Comparison of ENCODE assay signal across 16 cellular contexts in genomic region chr10:110162749-110163148, GRCh38. TPM values are rescaled to one million over a fixed set of nuclear protein-coding genes. Genes with fewer than 3 reads are reported as not detected.
DNase-seq lines count a peak whose midpoint lies in the region; ATAC-seq and TF ChIP-seq lines count a peak whose summit lies in the region.
"Had no signal": no experiment of that assay in that cellular context is flagged by ENCODE, and none has a peak within 500 bp of the region (broad histone marks: within the 10 kb centered on the region; RNA-seq: fewer than 3 reads in every experiment).

No MANE protein-coding gene starts in this region.

- H3K18ac ChIP-seq in mesendoderm (ENCODE audit: low read length): no peak overlapping the region

- intact Hi-C loops in Caco-2 (cut with micrococcal nuclease; ENCODE audit: unreplicated experiment): loop anchor here (1.0 to 2.0 kb wide), 4 partner anchors 18 to 63 kb away; partner anchors contain the start of gene MXI1

- no peak overlapping the region for H2BK15ac ChIP-seq in mesendoderm (replicated peaks; ENCODE audit: low read depth)

- no peaks in the 10 kb centered on the region for H3K27me3 ChIP-seq in Caco-2 (replicated peaks; ENCODE audit: control insufficient read depth, insufficient read depth, low read length)
- peaks cover 6% of the 10 kb centered on the region for H3K27me3 ChIP-seq in mesendoderm (ENCODE audit: insufficient read depth, low read length, poor library complexity)
- H3K27me3 ChIP-seq in BE2C: no peaks in the 10 kb centered on the region

- H2AK5ac ChIP-seq in mesendoderm (ENCODE audit: low read length): no peak overlapping the region

- CTCF ChIA-PET in Caco-2 (lab: Charles Lee): interaction anchor here (0.5 to 0.6 kb wide), 3 partner anchors 15 to 170 kb away, joined by 3 read pairs; no protein-coding TSS in a partner anchor

- H3K27ac Mint-ChIP-seq in Caco-2 (ENCODE audit: unreplicated experiment): peak overlapping the region; percentile 79

- no peak overlapping the region for H3K4ac ChIP-seq in mesendoderm (ENCODE audit: low read depth, low read length)

- peak overlapping the region; percentile 55 for H3K4me3 Mint-ChIP-seq in Caco-2 (ENCODE audit: unreplicated experiment)

- H3K4me2 ChIP-seq in mesendoderm (ENCODE audit: low read length): no peak overlapping the region
- H3K4me2 ChIP-seq: KMS-11 had no signal

- H3K27me3 Mint-ChIP-seq in Caco-2 (ENCODE audit: insufficient read depth, unreplicated experiment): no peaks in the 10 kb centered on the region

- POLR2A ChIA-PET in Caco-2 (lab: Charles Lee): no interaction called here

- H3K4me1 ChIP-seq in Caco-2 (peaks cover 39% of the 10 kb centered on the region), mesendoderm (ENCODE audit: control insufficient read depth, low read depth, low read length) (peaks cover 6% of the 10 kb centered on the region), BE2C (no peaks in the 10 kb centered on the region)
- H3K4me1 ChIP-seq: uterus had no signal

- H3K23ac ChIP-seq in mesendoderm (ENCODE audit: low read length): no peak overlapping the region

- DNase-seq in Caco-2 (peak in 1 of 2 experiments; percentile 34), HT-29 (ENCODE audit: low spot score) (peak; percentile 32), SKM-1 treated with dmso at 0.1 percent for 144 hours (lab: John Stamatoyannopoulos, UW; ENCODE audit: unreplicated experiment) (peak; percentile 31), mesendoderm (no peak), BE2C (no peak), NCI-H2029 (lab: John Stamatoyannopoulos, UW) (no peak)
- DNase-seq: activated CD4-positive, alpha-beta T cell treated with anti-CD3 and anti-CD28 coated beads, Interleukin-2, amount 50 U/mL, for 1 hour; cerebellar nuclear complex; NCI-H187 treated with DMSO at 0.1 percent for 48 hours; NCI-H526; RPMI8226; stimulated activated naive CD4-positive, alpha-beta T cell; uterus had no signal

- H3K36me3 ChIP-seq in Caco-2 (ENCODE audit: control insufficient read depth, insufficient read depth, low read length): no peaks in the 10 kb centered on the region
- H3K36me3 ChIP-seq in mesendoderm (ENCODE audit: control insufficient read depth, insufficient read depth, low read length): no peaks in the 10 kb centered on the region
- no peaks in the 10 kb centered on the region for H3K36me3 ChIP-seq in BE2C
- H3K36me3 ChIP-seq: uterus had no signal

- H3K56ac ChIP-seq in mesendoderm (ENCODE audit: low read length): peak overlapping the region; percentile 65

- WGBS in mesendoderm (ENCODE audit: extremely low coverage, insufficient coverage, low lambda C conversion rate): no CpG with 5 or more reads among the region's 6 CpGs

- BruUV-seq in Caco-2 (replicated peaks; lab: Mats Ljungman, UMichigan): no TSS peak

- H4K5ac ChIP-seq in mesendoderm (ENCODE audit: low read length): no peak overlapping the region

- H3K4me1 Mint-ChIP-seq in Caco-2 (ENCODE audit: low read depth, unreplicated experiment): peaks cover 31% of the 10 kb centered on the region

- H3K9ac ChIP-seq in mesendoderm (ENCODE audit: low read length): no peak overlapping the region
- H3K9ac ChIP-seq: KMS-11 had no signal

- H3K4me3 ChIP-seq in Caco-2 (ENCODE audit: low read depth, low read length): no peak overlapping the region
- H3K4me3 ChIP-seq in mesendoderm (ENCODE audit: low read length): no peak overlapping the region
- no peak overlapping the region for H3K4me3 ChIP-seq in BE2C (ENCODE audit: low read depth, low read length)
- H3K4me3 ChIP-seq: uterus had no signal

- no peaks in the 10 kb centered on the region for H3K79me2 ChIP-seq in mesendoderm (ENCODE audit: control insufficient read depth, insufficient read depth, low read length)

- no peak for ATAC-seq in HG03108 (IDR thresholded peaks at IDR 0.05; ENCODE audit: unreplicated experiment)
- no peak for ATAC-seq in HG03469 (IDR thresholded peaks at IDR 0.05; ENCODE audit: unreplicated experiment)

- H3K9me3 ChIP-seq in Caco-2: no peaks in the 10 kb centered on the region
- no peaks in the 10 kb centered on the region for H3K9me3 ChIP-seq in BE2C
- H3K9me3 ChIP-seq: uterus had no signal

- no peaks in the 10 kb centered on the region for H3K79me1 ChIP-seq in mesendoderm (ENCODE audit: low read length)

- H2BK120ac ChIP-seq in mesendoderm (ENCODE audit: low read depth, low read length): no peak overlapping the region

- TF ChIP-seq CTCF in Caco-2 (IDR thresholded peaks at IDR 0.05; ENCODE audit: insufficient read depth in 1 of 2, low read depth in 1 of 2, low read length in 1 of 2, severe bottlenecking in 1 of 2, unreplicated experiment in 1 of 2) (no peak), BE2C (IDR thresholded peaks at IDR 0.05; ENCODE audit: low read depth, low read length) (no peak)

- no peak overlapping the region for H3K27ac ChIP-seq in mesendoderm (ENCODE audit: low read depth, low read length)
- H3K27ac ChIP-seq: KMS-11, uterus had no signal

- no peak overlapping the region for H2BK5ac ChIP-seq in mesendoderm (ENCODE audit: low read length)

- no peak overlapping the region for H4K8ac ChIP-seq in mesendoderm (ENCODE audit: low read depth, low read length)

- H3K36me3 Mint-ChIP-seq in Caco-2 (ENCODE audit: insufficient read depth, unreplicated experiment): no peaks in the 10 kb centered on the region

- no peaks in the 10 kb centered on the region for H3K9me3 Mint-ChIP-seq in Caco-2 (ENCODE audit: unreplicated experiment)

RNA-seq across cellular contexts. Expression of gene MXI1, which starts 44.7 kb away (rescaled TPM):
- 9.1 and 11.0 TPM in 2 replicates for total RNA-seq in Caco-2 (2022)
- total RNA-seq in HT-29 (2014; rRNA removed; shearing (Covaris generic)): 18.1 and 19.8 TPM in 2 replicates
- polyA plus RNA-seq in mesendoderm (2013, experiment 1 of 2): 4.7 TPM
- 4.4 TPM for polyA plus RNA-seq in mesendoderm (2013, experiment 2 of 2)
- 28.4 TPM for polyA plus RNA-seq in BE2C (2012; ENCODE audit: insufficient read depth, insufficient read length, low read depth)

Comparison
In these comparisons a context has a peak if more than half of its experiments do, and no peak if none do; other contexts are left out.
1. DNase-seq: peak in HT-29 (single experiment) and SKM-1 treated with dmso at 0.1 percent for 144 hours (single experiment); none in mesendoderm (single experiment), BE2C (single experiment) and NCI-H2029 (single experiment).